In the genomic region with DNA sequence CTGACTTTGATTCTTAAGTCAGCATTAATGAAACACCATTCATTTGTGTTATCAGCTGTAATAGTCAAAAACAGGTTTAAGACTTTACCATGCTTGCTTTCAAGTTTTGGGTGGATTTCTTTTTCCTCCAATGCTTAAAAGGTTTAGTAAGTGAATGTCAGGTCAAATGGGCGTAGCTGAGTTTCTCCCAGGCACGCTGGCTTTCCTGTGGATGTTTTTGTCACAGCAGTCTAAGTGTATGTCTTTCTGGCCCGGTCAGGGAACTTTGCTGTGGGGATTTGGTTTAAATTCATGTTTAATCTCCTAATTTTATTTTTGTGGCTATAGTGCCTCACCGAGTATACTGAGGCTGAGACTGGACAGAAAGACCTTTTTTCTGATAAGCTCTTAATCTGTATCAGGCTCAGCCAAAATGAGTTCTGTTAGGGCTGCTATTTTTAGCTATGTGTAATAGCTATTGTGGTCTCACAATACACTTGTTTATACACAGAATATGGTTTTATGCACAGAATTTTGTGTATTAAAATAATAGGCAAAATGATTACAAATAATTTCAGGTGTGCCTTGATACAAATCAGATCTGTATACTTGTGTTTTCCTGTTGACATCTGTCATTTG, we compare ENCODE assay signal across 13 cellular contexts.
DNase-seq lines count a peak whose midpoint lies in the region; ATAC-seq lines count a peak whose summit lies in the region.
"Had no signal": no experiment of that assay in that cellular context is flagged by ENCODE, and none has a peak within 500 bp of the region (broad histone marks: within the 10 kb centered on the region; RNA-seq: fewer than 3 reads in every experiment).

No MANE protein-coding gene starts in this region.

- H3K27me3 ChIP-seq in right cardiac atrium (ENCODE audit: control insufficient read depth, insufficient read depth) (no peaks in the 10 kb centered on the region), HAP-1 (ENCODE audit: low read depth) (no peaks in the 10 kb centered on the region), aorta (ENCODE audit: control insufficient read depth in 1 of 2, insufficient read depth in 2 of 2, low read length in 1 of 2) (no peaks in the 10 kb centered on the region)
- H3K27me3 ChIP-seq: testis had no signal

- H3K9me3 Mint-ChIP-seq in activated CD8-positive, alpha-beta memory T cell treated with anti-CD3 and anti-CD28 coated beads, Interleukin-2, amount 10 ng/mL, durations not matched to agents 7 days and 5 days (ENCODE audit: low read depth) = no peaks in the 10 kb centered on the region
- no peaks in the 10 kb centered on the region for H3K9me3 Mint-ChIP-seq in activated CD8-positive, alpha-beta T cell treated with anti-CD3 and anti-CD28 coated beads, Interleukin-2, amount 10 ng/mL, durations not matched to agents 7 days and 5 days (ENCODE audit: insufficient read depth)

- no peak for DNase-seq in activated CD8-positive, alpha-beta memory T cell treated with anti-CD3 and anti-CD28 coated beads, Interleukin-2, amount 10 ng/mL, durations not matched to agents 7 days and 5 days
- no peak for DNase-seq in activated CD8-positive, alpha-beta memory T cell treated with anti-CD3 and anti-CD28 coated beads for 24 hours
- no peak for DNase-seq in activated CD8-positive, alpha-beta T cell treated with anti-CD3 and anti-CD28 coated beads, Interleukin-2, amount 10 ng/mL, durations not matched to agents 7 days and 5 days
- DNase-seq in right cardiac atrium (no peak), superior temporal gyrus (ENCODE audit: extremely low spot score) (peak; percentile 28), AG08395 (ENCODE audit: low spot score) (no peak), HAP-1 (ENCODE audit: low spot score in 2 of 2) (no peak), aorta (no peak)
- DNase-seq: amniotic stem cell, DMS79, mesenchymal stem cell, NCI-H146, testis had no signal

- H3K4me1 ChIP-seq in right cardiac atrium (ENCODE audit: control insufficient read depth, insufficient read depth, low read length) (peaks cover 6% of the 10 kb centered on the region), HAP-1 (no peaks in the 10 kb centered on the region), aorta (ENCODE audit: control insufficient read depth in 1 of 2, insufficient read depth in 2 of 2, low read length in 2 of 2) (no peaks in the 10 kb centered on the region)

- in situ Hi-C loops in HAP-1 (cut with MboI; ENCODE audit: low sequenced_read_pairs) = no loop called here

- H3K27me3 Mint-ChIP-seq in activated CD8-positive, alpha-beta memory T cell treated with anti-CD3 and anti-CD28 coated beads, Interleukin-2, amount 10 ng/mL, durations not matched to agents 7 days and 5 days = no peaks in the 10 kb centered on the region
- no peaks in the 10 kb centered on the region for H3K27me3 Mint-ChIP-seq in activated CD8-positive, alpha-beta T cell treated with anti-CD3 and anti-CD28 coated beads, Interleukin-2, amount 10 ng/mL, durations not matched to agents 7 days and 5 days (ENCODE audit: low read depth)

- H3K9me3 ChIP-seq in right cardiac atrium (ENCODE audit: control insufficient read depth, low read length) = no peaks in the 10 kb centered on the region
- H3K9me3 ChIP-seq in HAP-1 = no peaks in the 10 kb centered on the region
- H3K9me3 ChIP-seq in aorta (ENCODE audit: control insufficient read depth, low read length) = no peaks in the 10 kb centered on the region
- H3K9me3 ChIP-seq: testis had no signal

- H3K27ac Mint-ChIP-seq in activated CD8-positive, alpha-beta memory T cell treated with anti-CD3 and anti-CD28 coated beads, Interleukin-2, amount 10 ng/mL, durations not matched to agents 7 days and 5 days = peak overlapping the region; percentile 80
- peak overlapping the region; percentile 88 for H3K27ac Mint-ChIP-seq in activated CD8-positive, alpha-beta T cell treated with anti-CD3 and anti-CD28 coated beads, Interleukin-2, amount 10 ng/mL, durations not matched to agents 7 days and 5 days

- H3K27ac ChIP-seq in right cardiac atrium (ENCODE audit: low read length) (peak overlapping the region; percentile 79), aorta (ENCODE audit: low read depth in 1 of 2, low read length in 2 of 2) (no peak overlapping the region)
- H3K27ac ChIP-seq: testis had no signal

- peaks cover 6% of the 10 kb centered on the region for H3K36me3 Mint-ChIP-seq in activated CD8-positive, alpha-beta memory T cell treated with anti-CD3 and anti-CD28 coated beads, Interleukin-2, amount 10 ng/mL, durations not matched to agents 7 days and 5 days
- peaks cover 11% of the 10 kb centered on the region for H3K36me3 Mint-ChIP-seq in activated CD8-positive, alpha-beta T cell treated with anti-CD3 and anti-CD28 coated beads, Interleukin-2, amount 10 ng/mL, durations not matched to agents 7 days and 5 days (ENCODE audit: low read depth)

- CTCF ChIA-PET in activated CD8-positive, alpha-beta memory T cell treated with anti-CD3 and anti-CD28 coated beads, Interleukin-2, amount 10 ng/mL, durations not matched to agents 7 days and 5 days (lab: Charles Lee) = interaction anchor here (0.6 to 1.5 kb wide), 5 partner anchors 13 to 406 kb away, joined by 3 to 6 read pairs (median 3); no protein-coding TSS in a partner anchor
- CTCF ChIA-PET in activated CD8-positive, alpha-beta T cell treated with anti-CD3 and anti-CD28 coated beads, Interleukin-2, amount 10 ng/mL, durations not matched to agents 7 days and 5 days (lab: Charles Lee) = interaction anchor here (0.7 to 2.5 kb wide), 4 partner anchors 12 to 306 kb away, joined by 3 to 9 read pairs (median 6); no protein-coding TSS in a partner anchor

- 21% methylated on average over 4 of the region's 4 CpGs for WGBS in right cardiac atrium
- WGBS in aorta, 2 donors = 10 to 16% methylated on average over 4 of the region's 4 CpGs

- no peak for ATAC-seq in activated CD8-positive, alpha-beta memory T cell treated with anti-CD3 and anti-CD28 coated beads, Interleukin-2, amount 10 ng/mL, durations not matched to agents 7 days and 5 days
- ATAC-seq in activated CD8-positive, alpha-beta T cell treated with anti-CD3 and anti-CD28 coated beads, Interleukin-2, amount 10 ng/mL, durations not matched to agents 7 days and 5 days = no peak
- peak; percentile 67 to 70 for ATAC-seq in right cardiac atrium
- ATAC-seq in aorta (ENCODE audit: low FRiP score) = no peak

- H3K36me3 ChIP-seq in HAP-1 (replicated peaks) (no peaks in the 10 kb centered on the region), aorta (ENCODE audit: control insufficient read depth in 1 of 2, insufficient read depth in 2 of 2, low read length in 1 of 2) (no peaks in the 10 kb centered on the region)

- intact Hi-C loops in right cardiac atrium (cut with DNase I) = no loop called here
- intact Hi-C loops in aorta (cut with DNase I) = no loop called here

- peaks cover 51% of the 10 kb centered on the region for H3K4me1 Mint-ChIP-seq in activated CD8-positive, alpha-beta memory T cell treated with anti-CD3 and anti-CD28 coated beads, Interleukin-2, amount 10 ng/mL, durations not matched to agents 7 days and 5 days
- H3K4me1 Mint-ChIP-seq in activated CD8-positive, alpha-beta T cell treated with anti-CD3 and anti-CD28 coated beads, Interleukin-2, amount 10 ng/mL, durations not matched to agents 7 days and 5 days (ENCODE audit: low read depth) = peaks cover 58% of the 10 kb centered on the region

- POLR2A ChIA-PET in activated CD8-positive, alpha-beta T cell treated with anti-CD3 and anti-CD28 coated beads, Interleukin-2, amount 10 ng/mL, durations not matched to agents 7 days and 5 days (lab: Charles Lee) = no interaction called here

- no peak overlapping the region for H3K4me3 Mint-ChIP-seq in activated CD8-positive, alpha-beta memory T cell treated with anti-CD3 and anti-CD28 coated beads, Interleukin-2, amount 10 ng/mL, durations not matched to agents 7 days and 5 days
- peak overlapping the region; percentile 70 for H3K4me3 Mint-ChIP-seq in activated CD8-positive, alpha-beta T cell treated with anti-CD3 and anti-CD28 coated beads, Interleukin-2, amount 10 ng/mL, durations not matched to agents 7 days and 5 days

- H3K4me3 ChIP-seq in right cardiac atrium (ENCODE audit: low read length) (peak overlapping the region; percentile 17), HAP-1 (no peak overlapping the region), aorta (ENCODE audit: low read length in 2 of 2) (no peak overlapping the region)
- H3K4me3 ChIP-seq: testis had no signal

Comparison
In these comparisons a context has a peak if more than half of its experiments do, and no peak if none do; other contexts are left out.
1. ATAC-seq: peak in right cardiac atrium (2 of 2); none in activated CD8-positive, alpha-beta memory T cell treated with anti-CD3 and anti-CD28 coated beads, Interleukin-2, amount 10 ng/mL, durations not matched to agents 7 days and 5 days (single experiment), activated CD8-positive, alpha-beta T cell treated with anti-CD3 and anti-CD28 coated beads, Interleukin-2, amount 10 ng/mL, durations not matched to agents 7 days and 5 days (single experiment) and aorta (single experiment).